1 cellular context compared by ENCODE assay signal in the genomic region with DNA sequence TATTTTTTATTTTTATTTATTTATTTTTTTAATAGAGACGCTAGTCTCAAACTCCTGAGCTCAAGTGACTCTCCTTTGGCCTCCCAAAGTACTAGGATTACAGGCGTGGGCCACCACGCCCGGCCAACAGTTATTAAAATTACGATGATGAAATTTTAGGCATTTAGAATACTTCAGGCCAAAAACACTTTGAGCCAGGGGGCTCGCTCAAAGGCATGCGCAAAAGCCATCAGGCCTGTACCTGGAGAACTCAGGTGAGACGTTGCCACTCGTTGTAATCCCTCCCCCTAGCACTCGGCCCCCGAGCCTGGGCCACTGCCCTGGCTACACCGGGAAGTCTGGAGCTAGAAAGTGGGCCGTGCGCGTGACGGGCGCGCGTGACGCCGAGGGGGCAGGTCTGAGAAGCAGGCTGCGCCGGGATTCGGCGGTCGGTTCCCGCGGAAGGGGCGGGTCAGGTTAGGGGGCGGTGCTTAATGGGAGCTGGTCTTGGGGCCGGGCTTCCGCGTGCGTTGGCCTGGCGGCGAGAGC.
TF ChIP-seq lines count a peak whose summit lies in the region.

No MANE protein-coding gene starts in this region.

TF ChIP-seq in K562, 482 proteins besides CTCF, POLR2A, EP300 and RAD21 (continued from another document and continues in another):
- TF ChIP-seq TFAP4 (CRISPR knock-in tag; IDR thresholded peaks at IDR 0.05; ENCODE audit: borderline replicate concordance) (peak; percentile 58; the same call in 1 of the 2 replicates), AFF1 (IDR thresholded peaks at IDR 0.05; ENCODE audit: low read depth in 1 of 2, partially characterized antibody in 2 of 2) (peak in 1 of 2 experiments; percentile 54), EWSR1 (IDR thresholded peaks at IDR 0.05; ENCODE audit: borderline replicate concordance, low read depth, partially characterized antibody) (no peak), MCM7 (IDR thresholded peaks at IDR 0.05) (no peak), ZKSCAN8 (CRISPR knock-in tag; IDR thresholded peaks at IDR 0.05) (no peak), ZNF318 (IDR thresholded peaks at IDR 0.05; ENCODE audit: borderline replicate concordance in 1 of 2, low read depth in 1 of 2) (no peak), CSDE1 (IDR thresholded peaks at IDR 0.05) (no peak), GABPB1 (CRISPR knock-in tag; IDR thresholded peaks at IDR 0.05) (no peak), MCM3 (IDR thresholded peaks at IDR 0.05) (no peak), ATF4 (CRISPR knock-in tag; IDR thresholded peaks at IDR 0.05) (0 out of 2 replicates have a peak, but pooled peaks have one; percentile 28), DMBX1 (CRISPR knock-in tag; IDR thresholded peaks at IDR 0.05; ENCODE audit: borderline replicate concordance) (peak; percentile 77; the same call in 1 of the 2 replicates), ZNF311 (CRISPR knock-in tag; IDR thresholded peaks at IDR 0.05) (no peak), TAL1 (IDR thresholded peaks at IDR 0.05) (no peak), NFE2 (IDR thresholded peaks at IDR 0.05; ENCODE audit: low read depth) (no peak), LARP7 (IDR thresholded peaks at IDR 0.05) (no peak), SMARCB1 (IDR thresholded peaks at IDR 0.05; ENCODE audit: insufficient read length, low read depth) (no peak), BHLHE40 (IDR thresholded peaks at IDR 0.05; ENCODE audit: low read length) (peak; percentile 90), ZNF224 (CRISPR knock-in tag; IDR thresholded peaks at IDR 0.05) (no peak), JUNB (CRISPR knock-in tag; conservative IDR thresholded peaks at IDR 0.05) (no peak), RFX5 (IDR thresholded peaks at IDR 0.05; ENCODE audit: low read depth, low read length) (no peak), KDM5B (IDR thresholded peaks at IDR 0.05; ENCODE audit: insufficient replicate concordance, low read depth, low read length) (peak; percentile 93), SNIP1 (IDR thresholded peaks at IDR 0.05; ENCODE audit: low read depth) (no peak), POLR2AphosphoS5 (IDR thresholded peaks at IDR 0.05; ENCODE audit: control insufficient read depth, insufficient read depth, low read depth, low read length) (peak; percentile 86), TOE1 (IDR thresholded peaks at IDR 0.05; ENCODE audit: borderline replicate concordance) (peak; percentile 83; the same call in 1 of the 2 replicates), TOE1 (CRISPR knock-in tag; IDR thresholded peaks at IDR 0.05; ENCODE audit: borderline replicate concordance, low read depth) (no peak)
- TF ChIP-seq, protein P1, sequence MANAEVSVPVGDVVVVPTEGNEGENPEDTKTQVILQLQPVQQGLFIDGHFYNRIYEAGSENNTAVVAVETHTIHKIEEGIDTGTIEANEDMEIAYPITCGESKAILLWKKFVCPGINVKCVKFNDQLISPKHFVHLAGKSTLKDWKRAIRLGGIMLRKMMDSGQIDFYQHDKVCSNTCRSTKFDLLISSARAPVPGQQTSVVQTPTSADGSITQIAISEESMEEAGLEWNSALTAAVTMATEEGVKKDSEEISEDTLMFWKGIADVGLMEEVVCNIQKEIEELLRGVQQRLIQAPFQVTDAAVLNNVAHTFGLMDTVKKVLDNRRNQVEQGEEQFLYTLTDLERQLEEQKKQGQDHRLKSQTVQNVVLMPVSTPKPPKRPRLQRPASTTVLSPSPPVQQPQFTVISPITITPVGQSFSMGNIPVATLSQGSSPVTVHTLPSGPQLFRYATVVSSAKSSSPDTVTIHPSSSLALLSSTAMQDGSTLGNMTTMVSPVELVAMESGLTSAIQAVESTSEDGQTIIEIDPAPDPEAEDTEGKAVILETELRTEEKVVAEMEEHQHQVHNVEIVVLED (CRISPR knock-in tag; IDR thresholded peaks at IDR 0.05) = no peak
- TF ChIP-seq, protein P2, sequence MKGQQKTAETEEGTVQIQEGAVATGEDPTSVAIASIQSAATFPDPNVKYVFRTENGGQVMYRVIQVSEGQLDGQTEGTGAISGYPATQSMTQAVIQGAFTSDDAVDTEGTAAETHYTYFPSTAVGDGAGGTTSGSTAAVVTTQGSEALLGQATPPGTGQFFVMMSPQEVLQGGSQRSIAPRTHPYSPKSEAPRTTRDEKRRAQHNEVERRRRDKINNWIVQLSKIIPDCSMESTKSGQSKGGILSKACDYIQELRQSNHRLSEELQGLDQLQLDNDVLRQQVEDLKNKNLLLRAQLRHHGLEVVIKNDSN (CRISPR knock-in tag; IDR thresholded peaks at IDR 0.05) = peak; percentile 87
- TF ChIP-seq, protein P3, sequence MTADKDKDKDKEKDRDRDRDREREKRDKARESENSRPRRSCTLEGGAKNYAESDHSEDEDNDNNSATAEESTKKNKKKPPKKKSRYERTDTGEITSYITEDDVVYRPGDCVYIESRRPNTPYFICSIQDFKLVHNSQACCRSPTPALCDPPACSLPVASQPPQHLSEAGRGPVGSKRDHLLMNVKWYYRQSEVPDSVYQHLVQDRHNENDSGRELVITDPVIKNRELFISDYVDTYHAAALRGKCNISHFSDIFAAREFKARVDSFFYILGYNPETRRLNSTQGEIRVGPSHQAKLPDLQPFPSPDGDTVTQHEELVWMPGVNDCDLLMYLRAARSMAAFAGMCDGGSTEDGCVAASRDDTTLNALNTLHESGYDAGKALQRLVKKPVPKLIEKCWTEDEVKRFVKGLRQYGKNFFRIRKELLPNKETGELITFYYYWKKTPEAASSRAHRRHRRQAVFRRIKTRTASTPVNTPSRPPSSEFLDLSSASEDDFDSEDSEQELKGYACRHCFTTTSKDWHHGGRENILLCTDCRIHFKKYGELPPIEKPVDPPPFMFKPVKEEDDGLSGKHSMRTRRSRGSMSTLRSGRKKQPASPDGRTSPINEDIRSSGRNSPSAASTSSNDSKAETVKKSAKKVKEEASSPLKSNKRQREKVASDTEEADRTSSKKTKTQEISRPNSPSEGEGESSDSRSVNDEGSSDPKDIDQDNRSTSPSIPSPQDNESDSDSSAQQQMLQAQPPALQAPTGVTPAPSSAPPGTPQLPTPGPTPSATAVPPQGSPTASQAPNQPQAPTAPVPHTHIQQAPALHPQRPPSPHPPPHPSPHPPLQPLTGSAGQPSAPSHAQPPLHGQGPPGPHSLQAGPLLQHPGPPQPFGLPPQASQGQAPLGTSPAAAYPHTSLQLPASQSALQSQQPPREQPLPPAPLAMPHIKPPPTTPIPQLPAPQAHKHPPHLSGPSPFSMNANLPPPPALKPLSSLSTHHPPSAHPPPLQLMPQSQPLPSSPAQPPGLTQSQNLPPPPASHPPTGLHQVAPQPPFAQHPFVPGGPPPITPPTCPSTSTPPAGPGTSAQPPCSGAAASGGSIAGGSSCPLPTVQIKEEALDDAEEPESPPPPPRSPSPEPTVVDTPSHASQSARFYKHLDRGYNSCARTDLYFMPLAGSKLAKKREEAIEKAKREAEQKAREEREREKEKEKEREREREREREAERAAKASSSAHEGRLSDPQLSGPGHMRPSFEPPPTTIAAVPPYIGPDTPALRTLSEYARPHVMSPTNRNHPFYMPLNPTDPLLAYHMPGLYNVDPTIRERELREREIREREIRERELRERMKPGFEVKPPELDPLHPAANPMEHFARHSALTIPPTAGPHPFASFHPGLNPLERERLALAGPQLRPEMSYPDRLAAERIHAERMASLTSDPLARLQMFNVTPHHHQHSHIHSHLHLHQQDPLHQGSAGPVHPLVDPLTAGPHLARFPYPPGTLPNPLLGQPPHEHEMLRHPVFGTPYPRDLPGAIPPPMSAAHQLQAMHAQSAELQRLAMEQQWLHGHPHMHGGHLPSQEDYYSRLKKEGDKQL (CRISPR knock-in tag; IDR thresholded peaks at IDR 0.05; ENCODE audit: borderline replicate concordance) = no peak
